22 cellular contexts compared by ENCODE assay signal in the genomic region with DNA sequence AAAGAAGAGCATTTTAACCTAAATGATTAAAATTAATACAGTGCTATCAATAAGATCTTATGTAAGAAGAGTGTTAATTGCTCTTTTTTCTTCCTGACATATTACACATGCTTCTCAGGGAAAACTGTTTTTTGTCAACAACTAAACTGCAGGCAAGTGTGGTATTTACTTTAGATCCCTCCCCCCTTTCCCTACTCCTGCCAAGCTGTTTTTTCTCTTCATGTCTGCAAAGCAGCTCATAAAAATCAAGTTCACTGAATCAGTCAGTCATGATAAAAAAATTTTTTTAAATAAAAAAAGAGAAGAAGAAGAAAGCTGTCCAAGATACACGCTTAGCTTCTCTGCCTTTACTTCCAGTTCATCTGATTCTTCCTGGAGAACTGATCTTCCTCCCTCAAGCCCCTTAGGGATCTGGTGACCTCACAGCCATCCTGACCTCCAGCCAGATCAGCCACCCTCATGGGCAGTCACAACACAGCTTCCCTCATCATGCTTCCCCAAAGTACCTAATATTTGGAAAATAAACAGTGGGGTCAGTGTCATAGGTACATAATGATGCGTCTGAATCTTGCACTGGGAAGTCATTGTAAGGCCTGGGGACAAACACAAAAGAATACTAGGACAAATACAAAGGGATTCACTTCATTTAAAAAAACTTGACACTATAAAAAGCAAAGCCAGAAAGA.
A peak's percentile ranks its signal among the peaks of the same experiment; 100 is the strongest.
DNase-seq lines count a peak whose midpoint lies in the region; ATAC-seq and FAIRE-seq lines count a peak whose summit lies in the region.
"Had no signal": no experiment of that assay in that cellular context is flagged by ENCODE, and none has a peak within 500 bp of the region (broad histone marks: within the 10 kb centered on the region; RNA-seq: fewer than 3 reads in every experiment).

No MANE protein-coding gene starts in this region.

- no peak for DNase-seq in activated T-cell treated with anti-CD3 and anti-CD28 coated beads, Interleukin-2, amount 50 U/mL, for 24 hours
- no peak for DNase-seq in activated T-cell treated with anti-CD3 and anti-CD28 coated beads, Interleukin-2, amount 50 U/mL, for 48 hours
- peak; percentile 54 for DNase-seq in medulla oblongata (ENCODE audit: extremely low spot score)
- DNase-seq in substantia nigra (lab: John Stamatoyannopoulos, UW), result peak in 1 of 49 donors; percentile 25
- no peak for DNase-seq in RCC 7860 (ENCODE audit: low spot score)
- DNase-seq in NCI-H1092 (lab: John Stamatoyannopoulos, UW), result no peak
- no peak for DNase-seq in NCI-H446 treated with DMSO at 0.1 percent for 48 hours (lab: John Stamatoyannopoulos, UW)
- DNase-seq: activated CD4-positive, alpha-beta T cell treated with anti-CD3 and anti-CD28 coated beads, Interleukin-2, amount 50 U/mL, for 4 hours; activated T-cell treated with anti-CD3 and anti-CD28 coated beads, Interleukin-2, amount 50 U/mL, for 4 hours; GF-D8; KBM-7; left cardiac atrium; NCI-H1092 treated with DMSO at 0.1 percent for 48 hours; NCI-H2171; NCI-H82; pancreas; small intestine; stimulated activated CD4-positive, alpha-beta T cell treated with anti-CD3 and anti-CD28 coated beads, Interleukin-4, amount 100 ng/mL, for 24 hours had no signal

- H3K9me3 Mint-ChIP-seq in activated T-cell treated with anti-CD3 and anti-CD28 coated beads, Interleukin-2, amount 50 U/mL, for 24 hours, result no peaks in the 10 kb centered on the region
- H3K9me3 Mint-ChIP-seq in activated T-helper 17 cell treated with anti-CD3 and anti-CD28 coated beads, Interleukin-2, amount 50 U/mL, for 72 hours, result no peaks in the 10 kb centered on the region
- H3K9me3 Mint-ChIP-seq: activated T-cell treated with anti-CD3 and anti-CD28 coated beads, Interleukin-2, amount 50 U/mL, for 4 hours; central memory CD8-positive, alpha-beta T cell had no signal

- ATAC-seq in activated T-helper 17 cell treated with anti-CD3 and anti-CD28 coated beads, Interleukin-2, amount 50 U/mL, for 72 hours (replicated peaks), result no peak
- ATAC-seq: activated T-cell treated with anti-CD3 and anti-CD28 coated beads, Interleukin-2, amount 50 U/mL, for 4 hours had no signal

- FAIRE-seq in RCC 7860 (lab: Jason Lieb, UNC), result no peak
- FAIRE-seq: pancreas, small intestine had no signal

- H3K36me3 Mint-ChIP-seq in activated T-cell treated with anti-CD3 and anti-CD28 coated beads, Interleukin-2, amount 50 U/mL, for 24 hours (ENCODE audit: low read depth), result peaks cover 78% of the 10 kb centered on the region
- peaks cover 30% of the 10 kb centered on the region for H3K36me3 Mint-ChIP-seq in activated T-helper 17 cell treated with anti-CD3 and anti-CD28 coated beads, Interleukin-2, amount 50 U/mL, for 72 hours (ENCODE audit: low read depth)

- H3K4me3 Mint-ChIP-seq in activated T-cell treated with anti-CD3 and anti-CD28 coated beads, Interleukin-2, amount 50 U/mL, for 24 hours, result no peak overlapping the region
- no peak overlapping the region for H3K4me3 Mint-ChIP-seq in activated T-helper 17 cell treated with anti-CD3 and anti-CD28 coated beads, Interleukin-2, amount 50 U/mL, for 72 hours
- H3K4me3 Mint-ChIP-seq: activated T-cell treated with anti-CD3 and anti-CD28 coated beads, Interleukin-2, amount 50 U/mL, for 4 hours; central memory CD8-positive, alpha-beta T cell had no signal

- peak overlapping the region; percentile 50 for H3K27ac Mint-ChIP-seq in activated T-cell treated with anti-CD3 and anti-CD28 coated beads, Interleukin-2, amount 50 U/mL, for 24 hours
- H3K27ac Mint-ChIP-seq in activated T-helper 17 cell treated with anti-CD3 and anti-CD28 coated beads, Interleukin-2, amount 50 U/mL, for 72 hours, result peak overlapping the region; percentile 32

- H3K27me3 Mint-ChIP-seq in activated T-cell treated with anti-CD3 and anti-CD28 coated beads, Interleukin-2, amount 50 U/mL, for 24 hours, result no peaks in the 10 kb centered on the region
- no peaks in the 10 kb centered on the region for H3K27me3 Mint-ChIP-seq in activated T-helper 17 cell treated with anti-CD3 and anti-CD28 coated beads, Interleukin-2, amount 50 U/mL, for 72 hours
- H3K27me3 Mint-ChIP-seq: central memory CD8-positive, alpha-beta T cell had no signal

- H3K4me1 Mint-ChIP-seq in activated T-cell treated with anti-CD3 and anti-CD28 coated beads, Interleukin-2, amount 50 U/mL, for 24 hours (ENCODE audit: low read depth), result peaks cover 2% of the 10 kb centered on the region
- no peaks in the 10 kb centered on the region for H3K4me1 Mint-ChIP-seq in activated T-helper 17 cell treated with anti-CD3 and anti-CD28 coated beads, Interleukin-2, amount 50 U/mL, for 72 hours

- H3K27ac ChIP-seq in substantia nigra (ENCODE audit: low read depth, low read length, poor library complexity, severe bottlenecking), result peak overlapping the region; percentile 28
- H3K27ac ChIP-seq: HL-60, pancreas, thoracic aorta had no signal
